In genomic region chr15:64144565-64145281, GRCh38 we compare ENCODE assay signal across 10 cellular contexts. TPM values are rescaled to one million over a fixed set of nuclear protein-coding genes. Genes with fewer than 3 reads are reported as not detected.
DNase-seq lines count a peak whose midpoint lies in the region; ATAC-seq and TF ChIP-seq lines count a peak whose summit lies in the region.
"Had no signal": no experiment of that assay in that cellular context is flagged by ENCODE, and none has a peak within 500 bp of the region (broad histone marks: within the 10 kb centered on the region; RNA-seq: fewer than 3 reads in every experiment).

No MANE protein-coding gene starts in this region.

- H3K27me3 Mint-ChIP-seq in activated CD8-positive, alpha-beta T cell treated with anti-CD3 and anti-CD28 coated beads for 36 hours, result peaks cover 1% of the 10 kb centered on the region
- H3K27me3 Mint-ChIP-seq in activated T-cell treated with anti-CD3 and anti-CD28 coated beads, Interleukin-2, amount 50 U/mL, for 4 hours (ENCODE audit: low read depth), result no peaks in the 10 kb centered on the region

- peak; percentile 50 for ATAC-seq in GM21367 (IDR thresholded peaks at IDR 0.05; ENCODE audit: unreplicated experiment)
- ATAC-seq in HG03354 (IDR thresholded peaks at IDR 0.05; ENCODE audit: poor library complexity, severe bottlenecking, unreplicated experiment), result peak; percentile 76
- no peak for ATAC-seq in activated CD8-positive, alpha-beta T cell treated with anti-CD3 and anti-CD28 coated beads for 36 hours
- no peak for ATAC-seq in activated T-cell treated with anti-CD3 and anti-CD28 coated beads, Interleukin-2, amount 50 U/mL, for 4 hours

- no peak overlapping the region for H3K4me3 Mint-ChIP-seq in activated CD8-positive, alpha-beta T cell treated with anti-CD3 and anti-CD28 coated beads for 36 hours
- no peak overlapping the region for H3K4me3 Mint-ChIP-seq in activated T-cell treated with anti-CD3 and anti-CD28 coated beads, Interleukin-2, amount 50 U/mL, for 4 hours
- H3K4me3 Mint-ChIP-seq: nephron progenitor cell had no signal

- intact Hi-C loops in activated CD8-positive, alpha-beta T cell treated with anti-CD3 and anti-CD28 coated beads for 36 hours (cut with micrococcal nuclease), result no loop called here

- POLR2A ChIA-PET in activated CD8-positive, alpha-beta T cell treated with anti-CD3 and anti-CD28 coated beads for 36 hours (lab: Charles Lee), result interaction anchor here (1.2 kb wide), 2 partner anchors 13 to 18 kb away, joined by 3 to 4 read pairs; partner anchors contain the start of gene PPIB

- in situ Hi-C loops in GM13977 (cut with MboI; ENCODE audit: low pct_unique_long_range_greater_than_20kb, low sequenced_read_pairs, unreplicated experiment), result no loop called here

- DNase-seq in GM13977 (ENCODE audit: low spot score) (peak; percentile 81), kidney tubule cell (ENCODE audit: low spot score) (peak; percentile 31), GDM1 (lab: John Stamatoyannopoulos, UW) (no peak), GOT3 (lab: John Stamatoyannopoulos, UW) (no peak)
- DNase-seq in activated CD8-positive, alpha-beta T cell treated with anti-CD3 and anti-CD28 coated beads for 36 hours, result no peak
- DNase-seq in activated T-cell treated with anti-CD3 and anti-CD28 coated beads, Interleukin-2, amount 50 U/mL, for 4 hours, result no peak
- DNase-seq: esophagus squamous epithelium, nephron progenitor cell had no signal

- H3K27ac Mint-ChIP-seq in activated CD8-positive, alpha-beta T cell treated with anti-CD3 and anti-CD28 coated beads for 36 hours, result no peak overlapping the region

- H3K4me1 Mint-ChIP-seq in activated CD8-positive, alpha-beta T cell treated with anti-CD3 and anti-CD28 coated beads for 36 hours (ENCODE audit: low read depth), result peaks cover 6% of the 10 kb centered on the region
- peaks cover 5% of the 10 kb centered on the region for H3K4me1 Mint-ChIP-seq in activated T-cell treated with anti-CD3 and anti-CD28 coated beads, Interleukin-2, amount 50 U/mL, for 4 hours (ENCODE audit: low read depth)
- H3K4me1 Mint-ChIP-seq: nephron progenitor cell had no signal

- H3K9me3 Mint-ChIP-seq in activated CD8-positive, alpha-beta T cell treated with anti-CD3 and anti-CD28 coated beads for 36 hours, result no peaks in the 10 kb centered on the region
- no peaks in the 10 kb centered on the region for H3K9me3 Mint-ChIP-seq in activated T-cell treated with anti-CD3 and anti-CD28 coated beads, Interleukin-2, amount 50 U/mL, for 4 hours
- H3K9me3 Mint-ChIP-seq: nephron progenitor cell had no signal

- CTCF ChIA-PET in activated CD8-positive, alpha-beta T cell treated with anti-CD3 and anti-CD28 coated beads for 36 hours (lab: Charles Lee), result interaction anchor here (5.9 kb wide), 1 partner anchor 10 kb away, joined by 34 read pairs; no protein-coding TSS in a partner anchor

- no peak for TF ChIP-seq CTCF in GM13977 (IDR thresholded peaks at IDR 0.05; ENCODE audit: extremely low read depth, insufficient read depth, missing control alignments)
- no peak for TF ChIP-seq CTCF in activated CD8-positive, alpha-beta T cell treated with anti-CD3 and anti-CD28 coated beads for 36 hours (IDR thresholded peaks at IDR 0.05)

- peaks cover 6% of the 10 kb centered on the region for H3K36me3 Mint-ChIP-seq in activated CD8-positive, alpha-beta T cell treated with anti-CD3 and anti-CD28 coated beads for 36 hours (ENCODE audit: low read depth)
- peaks cover 15% of the 10 kb centered on the region for H3K36me3 Mint-ChIP-seq in activated T-cell treated with anti-CD3 and anti-CD28 coated beads, Interleukin-2, amount 50 U/mL, for 4 hours (ENCODE audit: insufficient read depth)

RNA-seq across cellular contexts. Expression of gene SNX22, which starts 6.8 kb away (rescaled TPM):
- 1 to 10 TPM; 1.6 to 1.8 TPM for total RNA-seq in activated CD8-positive, alpha-beta T cell treated with anti-CD3 and anti-CD28 coated beads for 36 hours
- under 1 TPM; 0.26 to 0.35 (median 0.30) TPM for total RNA-seq in activated T-cell treated with anti-CD3 and anti-CD28 coated beads, Interleukin-2, amount 50 U/mL, for 4 hours

RNA-seq across cellular contexts. Expression of gene PPIB, which starts 18.1 kb away (rescaled TPM):
- total RNA-seq in activated CD8-positive, alpha-beta T cell treated with anti-CD3 and anti-CD28 coated beads for 36 hours, result 100 to 1,000 TPM; 223 to 227 TPM
- total RNA-seq in activated T-cell treated with anti-CD3 and anti-CD28 coated beads, Interleukin-2, amount 50 U/mL, for 4 hours, result 100 to 1,000 TPM; 411 to 479 (median 433) TPM

RNA-seq across cellular contexts. Expression of gene SNX1, which starts 48.9 kb away (rescaled TPM):
- total RNA-seq in activated CD8-positive, alpha-beta T cell treated with anti-CD3 and anti-CD28 coated beads for 36 hours, result 10 to 100 TPM; 75.6 to 80.1 TPM
- total RNA-seq in activated T-cell treated with anti-CD3 and anti-CD28 coated beads, Interleukin-2, amount 50 U/mL, for 4 hours, result 10 to 100 TPM; 88.4 to 96.4 (median 93.6) TPM

RNA-seq across cellular contexts. Expression of gene CIAO2A, which starts 51.1 kb away (rescaled TPM):
- total RNA-seq in activated CD8-positive, alpha-beta T cell treated with anti-CD3 and anti-CD28 coated beads for 36 hours, result 10 to 100 TPM; 88.3 to 99.4 TPM
- total RNA-seq in activated T-cell treated with anti-CD3 and anti-CD28 coated beads, Interleukin-2, amount 50 U/mL, for 4 hours, result 10 to 100 TPM; 37.5 to 45.4 (median 44.1) TPM

Comparison
In these comparisons a context has a peak if more than half of its experiments do, and no peak if none do; other contexts are left out.
1. DNase-seq: peak in GM13977 (single experiment) and kidney tubule cell (single experiment); none in GDM1 (single experiment), GOT3 (single experiment), activated CD8-positive, alpha-beta T cell treated with anti-CD3 and anti-CD28 coated beads for 36 hours (single experiment) and activated T-cell treated with anti-CD3 and anti-CD28 coated beads, Interleukin-2, amount 50 U/mL, for 4 hours (single experiment).
2. ATAC-seq: peak in GM21367 (single experiment) and HG03354 (single experiment); none in activated CD8-positive, alpha-beta T cell treated with anti-CD3 and anti-CD28 coated beads for 36 hours (single experiment) and activated T-cell treated with anti-CD3 and anti-CD28 coated beads, Interleukin-2, amount 50 U/mL, for 4 hours (0 of 2).